Comparison of ENCODE assay signal across 9 cellular contexts in genomic region chr1:168470821-168471473, GRCh38.
A peak's percentile ranks its signal among the peaks of the same experiment; 100 is the strongest.
DNase-seq lines count a peak whose midpoint lies in the region; ATAC-seq, FAIRE-seq and TF ChIP-seq lines count a peak whose summit lies in the region.
"Had no signal": no experiment of that assay in that cellular context is flagged by ENCODE, and none has a peak within 500 bp of the region (broad histone marks: within the 10 kb centered on the region; RNA-seq: fewer than 3 reads in every experiment).

No MANE protein-coding gene starts in this region.

- H3K9me3 Mint-ChIP-seq in mesothelial cell of epicardium: peaks cover 23% of the 10 kb centered on the region
- peaks cover 0 to 24% (median 20%) of the 10 kb centered on the region in 7 donors for H3K9me3 Mint-ChIP-seq in CD14-positive monocyte

- peak; percentile 50 for ATAC-seq in body of pancreas

- FAIRE-seq in D721Med (lab: Jason Lieb, UNC): peak; percentile 96

- peaks cover 0 to 8% (median 0%) of the 10 kb centered on the region in 3 donors for H3K9me3 ChIP-seq in body of pancreas

- no peak overlapping the region for H3K4me3 Mint-ChIP-seq in mesothelial cell of epicardium
- H3K4me3 Mint-ChIP-seq in CD14-positive monocyte: no peak overlapping the region

- H3K4me1 ChIP-seq in body of pancreas: peaks cover 12% of the 10 kb centered on the region

- 77 to 86% methylated on average over 2 of the region's 2 CpGs for WGBS in body of pancreas, 2 donors

- H3K36me3 Mint-ChIP-seq in mesothelial cell of epicardium (peaks cover 5% of the 10 kb centered on the region), CD14-positive monocyte (peaks cover 0 to 6% of the 10 kb centered on the region in 2 donors)

- H3K27ac ChIP-seq in body of pancreas (peak overlapping the region in 1 of 4 donors; percentile 34), substantia nigra (ENCODE audit: low read depth, low read length, poor library complexity, severe bottlenecking) (no peak overlapping the region)
- H3K27ac ChIP-seq: PC-9 had no signal

- H3K36me3 ChIP-seq in body of pancreas (replicated peaks in 1 of 2; ENCODE audit: insufficient read depth in 1 of 2, low read depth in 2 of 2): no peaks in the 10 kb centered on the region

- H3K4me3 ChIP-seq in body of pancreas: no peak overlapping the region
- H3K4me3 ChIP-seq: PC-9 had no signal

- intact Hi-C loops in body of pancreas (cut with DNase I) (no loop called here), CD14-positive monocyte (cut with micrococcal nuclease) (no loop called here)

- H3K4me1 Mint-ChIP-seq in mesothelial cell of epicardium (peaks cover 36% of the 10 kb centered on the region), CD14-positive monocyte (peaks cover 39% of the 10 kb centered on the region)

- TF ChIP-seq CTCF in D721Med (IDR thresholded peaks at IDR 0.05; ENCODE audit: insufficient read depth, missing control alignments) (no peak), body of pancreas (IDR thresholded peaks at IDR 0.05) (no peak), mesothelial cell of epicardium (IDR thresholded peaks at IDR 0.05; ENCODE audit: unreplicated experiment) (no peak), CD14-positive monocyte (IDR thresholded peaks at IDR 0.05) (no peak)

- no peaks in the 10 kb centered on the region for H3K27me3 Mint-ChIP-seq in mesothelial cell of epicardium (ENCODE audit: low read depth)
- no peaks in the 10 kb centered on the region for H3K27me3 Mint-ChIP-seq in CD14-positive monocyte (ENCODE audit: low read depth in 3 of 3)

- no peak for TF ChIP-seq POLR2A in body of pancreas (IDR thresholded peaks at IDR 0.05)

- DNase-seq in D721Med (ENCODE audit: insufficient read length, low spot score): no peak
- DNase-seq in M059J (ENCODE audit: low read depth): peak; percentile 99
- DNase-seq in body of pancreas: peak in 1 of 4 donors; percentile 22
- no peak for DNase-seq in mesothelial cell of epicardium (ENCODE audit: low spot score in 2 of 2, unreplicated experiment in 2 of 2)
- DNase-seq in substantia nigra (lab: John Stamatoyannopoulos, UW): no peak
- no peak for DNase-seq in CD14-positive monocyte (ENCODE audit: low spot score)
- DNase-seq in midbrain (lab: John Stamatoyannopoulos, UW): no peak
- DNase-seq in COR-L47 (lab: John Stamatoyannopoulos, UW): no peak

- H3K27ac Mint-ChIP-seq in mesothelial cell of epicardium: peak overlapping the region; percentile 50
- peak overlapping the region in 1 of 7 donors; percentile 29 for H3K27ac Mint-ChIP-seq in CD14-positive monocyte

- H3K27me3 ChIP-seq in body of pancreas: no peaks in the 10 kb centered on the region
